Comparison of ENCODE assay signal across 8 cellular contexts in the genomic region with DNA sequence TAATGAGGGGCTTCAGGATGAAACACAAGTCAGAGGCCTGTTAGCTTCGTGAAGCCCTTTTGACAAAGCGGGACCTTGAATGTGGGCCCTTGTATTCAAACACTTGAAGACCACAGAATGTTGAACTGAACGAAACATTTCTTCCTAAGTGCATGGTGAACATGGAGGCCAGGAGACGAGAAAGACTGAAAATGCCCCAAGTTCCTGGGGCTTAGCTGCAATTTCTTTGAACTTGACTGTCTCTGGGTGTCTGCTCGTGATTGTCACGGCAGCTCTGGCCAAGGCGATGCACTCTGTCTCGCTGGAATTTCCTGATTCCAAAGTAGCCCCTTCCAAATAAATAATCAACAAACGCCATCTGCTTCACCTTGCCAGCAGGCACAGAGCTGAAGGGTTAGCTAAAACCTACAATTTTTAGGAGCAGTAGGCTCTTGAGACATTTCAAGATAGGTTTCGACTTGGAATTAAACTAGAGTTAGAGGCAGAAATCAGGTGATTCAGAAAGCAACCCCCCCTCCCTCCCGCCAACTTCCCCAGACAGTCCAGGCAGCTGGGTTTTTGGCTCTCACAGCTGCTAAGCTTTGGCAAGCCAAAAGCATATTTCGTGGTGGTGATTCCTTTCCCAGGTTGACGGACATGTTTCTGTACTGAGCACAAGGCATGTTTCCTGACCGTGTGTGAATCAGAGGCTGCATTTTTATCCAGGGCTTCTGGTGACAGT. TPM values are rescaled to one million over a fixed set of nuclear protein-coding genes. Genes with fewer than 3 reads are reported as not detected.
DNase-seq lines count a peak whose midpoint lies in the region; ATAC-seq and TF ChIP-seq lines count a peak whose summit lies in the region.

No MANE protein-coding gene starts in this region.

- no peaks in the 10 kb centered on the region for H3K9me3 Mint-ChIP-seq in activated CD8-positive, alpha-beta memory T cell treated with anti-CD3 and anti-CD28 coated beads, Interleukin-2, amount 10 ng/mL, durations not matched to agents 7 days and 5 days (ENCODE audit: low read depth)
- H3K9me3 Mint-ChIP-seq in nephron = no peaks in the 10 kb centered on the region

- no peak for ATAC-seq in activated CD8-positive, alpha-beta memory T cell treated with anti-CD3 and anti-CD28 coated beads, Interleukin-2, amount 10 ng/mL, durations not matched to agents 7 days and 5 days

- no peak for TF ChIP-seq CTCF in epithelial cell of esophagus (IDR thresholded peaks at IDR 0.05; ENCODE audit: insufficient read depth, low read depth, low read length, missing control alignments)
- TF ChIP-seq CTCF in nephron (IDR thresholded peaks at IDR 0.05; ENCODE audit: unreplicated experiment in 3 of 3) = no peak

- no peak overlapping the region for H3K4me3 Mint-ChIP-seq in activated CD8-positive, alpha-beta memory T cell treated with anti-CD3 and anti-CD28 coated beads, Interleukin-2, amount 10 ng/mL, durations not matched to agents 7 days and 5 days
- peak overlapping the region; percentile 34 to 68 (median 46) for H3K4me3 Mint-ChIP-seq in nephron

- H3K27ac Mint-ChIP-seq in activated CD8-positive, alpha-beta memory T cell treated with anti-CD3 and anti-CD28 coated beads, Interleukin-2, amount 10 ng/mL, durations not matched to agents 7 days and 5 days = peak overlapping the region; percentile 97
- peak overlapping the region; percentile 100 for H3K27ac Mint-ChIP-seq in nephron

- H3K27me3 Mint-ChIP-seq in activated CD8-positive, alpha-beta memory T cell treated with anti-CD3 and anti-CD28 coated beads, Interleukin-2, amount 10 ng/mL, durations not matched to agents 7 days and 5 days = no peaks in the 10 kb centered on the region
- H3K27me3 Mint-ChIP-seq in nephron (ENCODE audit: low read depth) = no peaks in the 10 kb centered on the region

- CTCF ChIA-PET in activated CD8-positive, alpha-beta memory T cell treated with anti-CD3 and anti-CD28 coated beads, Interleukin-2, amount 10 ng/mL, durations not matched to agents 7 days and 5 days (lab: Charles Lee) = interaction anchor here (0.6 to 4.2 kb wide), 13 partner anchors 8 to 169 kb away, joined by 3 to 34 read pairs (median 4); no protein-coding TSS in a partner anchor

- no peaks in the 10 kb centered on the region for H3K36me3 Mint-ChIP-seq in activated CD8-positive, alpha-beta memory T cell treated with anti-CD3 and anti-CD28 coated beads, Interleukin-2, amount 10 ng/mL, durations not matched to agents 7 days and 5 days
- no peaks in the 10 kb centered on the region for H3K36me3 Mint-ChIP-seq in nephron (ENCODE audit: low read depth)

- H3K4me1 Mint-ChIP-seq in activated CD8-positive, alpha-beta memory T cell treated with anti-CD3 and anti-CD28 coated beads, Interleukin-2, amount 10 ng/mL, durations not matched to agents 7 days and 5 days = peaks cover 88% of the 10 kb centered on the region
- H3K4me1 Mint-ChIP-seq in nephron = peaks cover 96% of the 10 kb centered on the region

- DNase-seq in activated CD8-positive, alpha-beta memory T cell treated with anti-CD3 and anti-CD28 coated beads, Interleukin-2, amount 10 ng/mL, durations not matched to agents 7 days and 5 days = no peak
- DNase-seq in activated CD8-positive, alpha-beta memory T cell treated with anti-CD3 and anti-CD28 coated beads, Interleukin-2, amount 50 U/mL, for 48 hours = no peak
- peak; percentile 42 to 71 for DNase-seq in SHP77 (lab: John Stamatoyannopoulos, UW)
- DNase-seq in epithelial cell of esophagus (ENCODE audit: low read depth) = peak; percentile 84
- DNase-seq in NCI-H2081 treated with DMSO at 0.1 percent for 48 hours (lab: John Stamatoyannopoulos, UW) = no peak
- DNase-seq in iPS-NIHi7 (ENCODE audit: extremely low spot score) = no peak
- DNase-seq in activated effector memory CD4-positive, alpha-beta T cell treated with Interleukin-2 at 50 U/mL for 16 hours = no peak

- no peak overlapping the region for H3K4me3 ChIP-seq in epithelial cell of esophagus (ENCODE audit: low read length)

RNA-seq across cellular contexts. Expression of gene IRF2BPL, which starts 13.5 kb away (rescaled TPM):
- 10 to 100 TPM; 19.7 to 24.9 TPM for total RNA-seq in activated CD8-positive, alpha-beta memory T cell treated with anti-CD3 and anti-CD28 coated beads, Interleukin-2, amount 10 ng/mL, durations not matched to agents 7 days and 5 days

RNA-seq across cellular contexts. Expression of gene CIPC, which starts 56.1 kb away (rescaled TPM):
- 10 to 100 TPM; 11.3 to 12.0 TPM for total RNA-seq in activated CD8-positive, alpha-beta memory T cell treated with anti-CD3 and anti-CD28 coated beads, Interleukin-2, amount 10 ng/mL, durations not matched to agents 7 days and 5 days

Comparison
In these comparisons a context has a peak if more than half of its experiments do, and no peak if none do; other contexts are left out.
1. DNase-seq: peak in SHP77 (2 of 2) and epithelial cell of esophagus (single experiment); none in activated CD8-positive, alpha-beta memory T cell treated with anti-CD3 and anti-CD28 coated beads, Interleukin-2, amount 10 ng/mL, durations not matched to agents 7 days and 5 days (single experiment), activated CD8-positive, alpha-beta memory T cell treated with anti-CD3 and anti-CD28 coated beads, Interleukin-2, amount 50 U/mL, for 48 hours (single experiment), NCI-H2081 treated with DMSO at 0.1 percent for 48 hours (single experiment), iPS-NIHi7 (single experiment) and activated effector memory CD4-positive, alpha-beta T cell treated with Interleukin-2 at 50 U/mL for 16 hours (single experiment).